ENCODE assay signal across 1 cellular context in the genomic region with DNA sequence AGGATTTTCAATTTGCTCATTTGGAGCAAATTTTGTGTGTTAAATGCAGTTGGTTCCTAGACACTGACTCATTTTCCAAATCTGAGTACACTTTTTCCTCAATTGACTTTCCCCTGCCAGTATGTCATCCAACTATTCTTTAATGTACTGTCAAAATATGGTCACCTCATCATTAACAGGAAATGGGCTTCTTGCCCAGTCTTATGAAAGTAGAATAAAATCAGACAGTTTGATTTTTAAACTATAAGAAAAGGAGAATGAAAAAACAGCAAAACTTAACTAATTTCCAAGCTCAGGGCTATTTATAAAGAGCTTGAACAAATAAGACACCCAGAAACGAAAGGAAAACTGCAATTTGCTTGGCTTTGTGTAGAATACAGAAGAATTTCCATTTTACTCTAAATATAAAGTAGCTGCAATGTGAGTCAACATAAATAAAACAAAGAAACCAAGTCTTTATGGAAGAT.
TF ChIP-seq lines count a peak whose summit lies in the region.

No MANE protein-coding gene starts in this region.

TF ChIP-seq in SK-N-SH treated with all-trans-retinoic acid at 6 μM for 48 hours, 23 proteins besides CTCF, POLR2A, EP300 and RAD21 (continued from another document):
- TF ChIP-seq, protein P1, sequence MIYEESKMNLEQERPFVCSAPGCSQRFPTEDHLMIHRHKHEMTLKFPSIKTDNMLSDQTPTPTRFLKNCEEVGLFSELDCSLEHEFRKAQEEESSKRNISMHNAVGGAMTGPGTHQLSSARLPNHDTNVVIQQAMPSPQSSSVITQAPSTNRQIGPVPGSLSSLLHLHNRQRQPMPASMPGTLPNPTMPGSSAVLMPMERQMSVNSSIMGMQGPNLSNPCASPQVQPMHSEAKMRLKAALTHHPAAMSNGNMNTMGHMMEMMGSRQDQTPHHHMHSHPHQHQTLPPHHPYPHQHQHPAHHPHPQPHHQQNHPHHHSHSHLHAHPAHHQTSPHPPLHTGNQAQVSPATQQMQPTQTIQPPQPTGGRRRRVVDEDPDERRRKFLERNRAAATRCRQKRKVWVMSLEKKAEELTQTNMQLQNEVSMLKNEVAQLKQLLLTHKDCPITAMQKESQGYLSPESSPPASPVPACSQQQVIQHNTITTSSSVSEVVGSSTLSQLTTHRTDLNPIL (CRISPR knock-in tag; IDR thresholded peaks at IDR 0.05; ENCODE audit: low read depth) = no peak
